Comparison of ENCODE assay signal across 23 cellular contexts in genomic region chr3:94453864-94454263, GRCh38.
A peak's percentile ranks its signal among the peaks of the same experiment; 100 is the strongest.
DNase-seq lines count a peak whose midpoint lies in the region; TF ChIP-seq lines count a peak whose summit lies in the region.
"Had no signal": no experiment of that assay in that cellular context is flagged by ENCODE, and none has a peak within 500 bp of the region (broad histone marks: within the 10 kb centered on the region; RNA-seq: fewer than 3 reads in every experiment).

No MANE protein-coding gene starts in this region.

- H3K4me1 ChIP-seq in endodermal cell (ENCODE audit: control insufficient read depth, insufficient read depth, low read length), result no peaks in the 10 kb centered on the region
- no peaks in the 10 kb centered on the region for H3K4me1 ChIP-seq in PC-9 (replicated peaks; ENCODE audit: insufficient read depth)
- H3K4me1 ChIP-seq: A549, HAP-1 had no signal

- TF ChIP-seq RAD21 in Ishikawa (IDR thresholded peaks at IDR 0.05; ENCODE audit: low read depth), result no peak

- H2AFZ ChIP-seq in PC-9, result no peak overlapping the region

- no peak overlapping the region for H3K27ac Mint-ChIP-seq in endodermal cell
- H3K27ac Mint-ChIP-seq: CD8-positive, alpha-beta T cell; T-helper 17 cell had no signal

- H3K9ac ChIP-seq in endodermal cell (ENCODE audit: extremely low read depth, low read length, poor library complexity, severe bottlenecking), result no peak overlapping the region
- H3K9ac ChIP-seq: KMS-11 had no signal

- no peak overlapping the region for H3K4me3 ChIP-seq in endodermal cell (ENCODE audit: low read length)
- H3K4me3 ChIP-seq in PC-9, result no peak overlapping the region
- H3K4me3 ChIP-seq: A549, HAP-1, SJCRH30 had no signal

- H3K4me3 Mint-ChIP-seq in endodermal cell, result no peak overlapping the region
- H3K4me3 Mint-ChIP-seq: CD8-positive, alpha-beta T cell; T-helper 17 cell had no signal

- H3K27ac ChIP-seq in endodermal cell (ENCODE audit: low read depth, low read length) (no peak overlapping the region), PC-9 (no peak overlapping the region)
- H3K27ac ChIP-seq: A549, KMS-11, SJCRH30 had no signal

- H3F3A ChIP-seq in PC-9 (ENCODE audit: insufficient read depth, low read depth), result no peaks in the 10 kb centered on the region

- no peaks in the 10 kb centered on the region for H3K79me2 ChIP-seq in PC-9 (ENCODE audit: low read depth)

- no peak overlapping the region for H3K4me2 ChIP-seq in PC-9
- H3K4me2 ChIP-seq: A549, KMS-11 had no signal

- peak; percentile 71 for DNase-seq in DMS53 (lab: John Stamatoyannopoulos, UW)
- DNase-seq in NCI-H524 (lab: John Stamatoyannopoulos, UW), result peak; percentile 99
- peak; percentile 74 for DNase-seq in left kidney (ENCODE audit: low read depth, low spot score)
- no peak for DNase-seq in endodermal cell
- DNase-seq in PC-9, result no peak
- no peak for DNase-seq in NCI-H146 treated with DMSO at 0.1 percent for 48 hours (lab: John Stamatoyannopoulos, UW; ENCODE audit: unreplicated experiment)
- DNase-seq: AML-193; C1 segment of cervical spinal cord; CD8-positive, alpha-beta T cell; GOT3; IMR-90; MM.1S; NCI-H1694 treated with DMSO at 0.1 percent for 48 hours; NCI-H446 treated with DMSO at 0.1 percent for 48 hours; NCI-H82; NK-92 treated with Interleukin-12 subunit alpha and Interleukin-12 subunit beta, amount 100 ng/mL, for 24 hours; PC-3; SJCRH30; T-helper 17 cell had no signal

- H3K9me2 ChIP-seq in PC-9 (ENCODE audit: insufficient read depth), result no peaks in the 10 kb centered on the region

- POLR2A ChIA-PET in PC-9 (lab: Charles Lee; ENCODE audit: unreplicated experiment), result no interaction called here

- BruUV-seq in PC-9 (replicated peaks; lab: Mats Ljungman, UMichigan), result no TSS peak

- H4K20me1 ChIP-seq in PC-9 (ENCODE audit: insufficient read depth), result no peaks in the 10 kb centered on the region

- TF ChIP-seq CTCF in endodermal cell (conservative IDR thresholded peaks at IDR 0.05), result no peak
- no peak for TF ChIP-seq CTCF in PC-9 (conservative IDR thresholded peaks at IDR 0.05)

- H3K36me3 ChIP-seq in endodermal cell (ENCODE audit: control insufficient read depth, insufficient read depth, low read length) (no peaks in the 10 kb centered on the region), PC-9 (ENCODE audit: low read depth) (no peaks in the 10 kb centered on the region)
- H3K36me3 ChIP-seq: HAP-1, SJCRH30 had no signal

- H3K36me3 Mint-ChIP-seq in endodermal cell (ENCODE audit: low read depth), result no peaks in the 10 kb centered on the region
- H3K36me3 Mint-ChIP-seq: CD8-positive, alpha-beta T cell had no signal

- TF ChIP-seq EP300 in Ishikawa (IDR thresholded peaks at IDR 0.05; ENCODE audit: borderline replicate concordance), result no peak; the same call in 1 of the 2 replicates

- H3K9me3 ChIP-seq in endodermal cell (ENCODE audit: control insufficient read depth, low read length) (no peaks in the 10 kb centered on the region), PC-9 (ENCODE audit: insufficient read depth, low read depth) (no peaks in the 10 kb centered on the region)
- H3K9me3 ChIP-seq: A549, HAP-1, SJCRH30 had no signal

- H3K27me3 Mint-ChIP-seq in endodermal cell (ENCODE audit: insufficient read depth), result no peaks in the 10 kb centered on the region
- H3K27me3 Mint-ChIP-seq: T-helper 17 cell had no signal

- CTCF ChIA-PET in PC-9 (lab: Charles Lee), result no interaction called here

- no peaks in the 10 kb centered on the region for H3K9me3 Mint-ChIP-seq in endodermal cell

- WGBS in endodermal cell (ENCODE audit: insufficient coverage in 1 of 2, insufficient read length in 1 of 2), 2 experiments, result 87% methylated on average over 1 of the region's 1 CpG; no CpG with 5 or more reads in 1 of the 2 experiments

- intact Hi-C loops in PC-9 (cut with micrococcal nuclease; ENCODE audit: unreplicated experiment), result no loop called here

- H3K4me1 Mint-ChIP-seq in endodermal cell, result peaks cover 4% of the 10 kb centered on the region
- H3K4me1 Mint-ChIP-seq: T-helper 17 cell had no signal

- H3K27me3 ChIP-seq in endodermal cell (ENCODE audit: control insufficient read depth, insufficient read depth, low read length, poor library complexity, severe bottlenecking) (no peaks in the 10 kb centered on the region), PC-9 (ENCODE audit: insufficient read depth, low read depth) (no peaks in the 10 kb centered on the region)
- H3K27me3 ChIP-seq: SJCRH30 had no signal

TF ChIP-seq in Ishikawa, 13 proteins besides CTCF, POLR2A, EP300 and RAD21:
- TF ChIP-seq TEAD4 (IDR thresholded peaks at IDR 0.05), result peak; percentile 29; the same call in 1 of the 2 replicates
- TF ChIP-seq TCF12 (IDR thresholded peaks at IDR 0.05; ENCODE audit: low read depth), result peak; percentile 64
- TF ChIP-seq CEBPB (IDR thresholded peaks at IDR 0.05), result no peak
- peak; percentile 19; the same call in 1 of the 2 replicates for TF ChIP-seq EGR1 (IDR thresholded peaks at IDR 0.05)
- TF ChIP-seq MAX (IDR thresholded peaks at IDR 0.05), result no peak
- peak; percentile 40; the same call in 1 of the 2 replicates for TF ChIP-seq NFIC (IDR thresholded peaks at IDR 0.05)

Comparison
In these comparisons a context has a peak if more than half of its experiments do, and no peak if none do; other contexts are left out.
1. DNase-seq: peak in DMS53 (single experiment), NCI-H524 (2 of 2) and left kidney (single experiment); none in endodermal cell (single experiment), PC-9 (0 of 2) and NCI-H146 treated with DMSO at 0.1 percent for 48 hours (single experiment).